ENCODE assay signal across 1 cellular context in the genomic region with DNA sequence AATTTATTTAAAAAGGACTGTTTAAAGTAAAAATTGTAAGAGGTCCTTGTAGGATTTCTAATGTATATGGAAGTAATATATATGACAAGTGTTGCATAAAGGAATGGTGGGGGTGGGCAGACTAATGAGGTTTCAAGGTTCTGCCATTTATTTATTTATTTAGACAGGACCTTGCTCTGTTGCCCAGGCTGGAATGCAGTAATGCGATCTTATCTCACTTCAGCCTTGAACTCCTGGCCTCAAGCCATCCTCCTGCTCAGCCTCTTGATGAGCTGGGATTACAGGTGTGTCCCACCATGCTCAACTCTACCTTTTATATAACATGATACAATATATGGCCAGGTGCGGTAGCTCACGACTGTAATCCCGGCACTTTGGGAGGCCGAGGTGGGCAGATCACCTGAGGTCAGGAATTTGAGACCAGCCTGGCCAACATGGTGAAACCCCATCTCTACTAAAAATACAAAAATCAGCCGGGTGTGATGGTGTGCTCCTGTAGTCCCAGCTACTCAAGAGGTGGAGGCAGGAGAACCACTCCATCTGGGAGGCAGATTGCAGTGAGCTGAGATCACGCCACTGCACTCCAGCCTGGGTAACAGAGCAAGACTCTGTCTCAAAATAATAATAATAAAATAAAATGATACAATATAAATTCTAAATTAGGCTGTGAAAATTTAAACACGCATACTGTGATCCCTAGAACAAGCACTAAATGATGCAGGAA.
TF ChIP-seq lines count a peak whose summit lies in the region.

No MANE protein-coding gene starts in this region.

TF ChIP-seq in HepG2, 621 proteins besides CTCF, POLR2A, EP300 and RAD21 (continued from another document and continues in another):
- TF ChIP-seq, protein P1, sequence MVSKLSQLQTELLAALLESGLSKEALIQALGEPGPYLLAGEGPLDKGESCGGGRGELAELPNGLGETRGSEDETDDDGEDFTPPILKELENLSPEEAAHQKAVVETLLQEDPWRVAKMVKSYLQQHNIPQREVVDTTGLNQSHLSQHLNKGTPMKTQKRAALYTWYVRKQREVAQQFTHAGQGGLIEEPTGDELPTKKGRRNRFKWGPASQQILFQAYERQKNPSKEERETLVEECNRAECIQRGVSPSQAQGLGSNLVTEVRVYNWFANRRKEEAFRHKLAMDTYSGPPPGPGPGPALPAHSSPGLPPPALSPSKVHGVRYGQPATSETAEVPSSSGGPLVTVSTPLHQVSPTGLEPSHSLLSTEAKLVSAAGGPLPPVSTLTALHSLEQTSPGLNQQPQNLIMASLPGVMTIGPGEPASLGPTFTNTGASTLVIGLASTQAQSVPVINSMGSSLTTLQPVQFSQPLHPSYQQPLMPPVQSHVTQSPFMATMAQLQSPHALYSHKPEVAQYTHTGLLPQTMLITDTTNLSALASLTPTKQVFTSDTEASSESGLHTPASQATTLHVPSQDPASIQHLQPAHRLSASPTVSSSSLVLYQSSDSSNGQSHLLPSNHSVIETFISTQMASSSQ (IDR thresholded peaks at IDR 0.05; ENCODE audit: low read depth), result peak; percentile 40; the same call in 1 of the 2 replicates
- TF ChIP-seq, protein P1 (CRISPR knock-in tag; IDR thresholded peaks at IDR 0.05; ENCODE audit: borderline replicate concordance), result peak; percentile 41; the same call in 1 of the 2 replicates
- TF ChIP-seq ELF1 (CRISPR knock-in tag; IDR thresholded peaks at IDR 0.05) (0 out of 2 replicates have a peak, but pooled peaks have one; percentile 18), PHF8 (CRISPR knock-in tag; IDR thresholded peaks at IDR 0.05) (no peak), KMT2B (CRISPR knock-in tag; IDR thresholded peaks at IDR 0.05) (0 out of 2 replicates have a peak, but pooled peaks have one; percentile 24), SETDB1 (CRISPR knock-in tag; IDR thresholded peaks at IDR 0.05; ENCODE audit: borderline replicate concordance) (no peak), ZNF788 (CRISPR knock-in tag; IDR thresholded peaks at IDR 0.05; ENCODE audit: borderline replicate concordance) (peak; percentile 57; the same call in 1 of the 2 replicates), THYN1 (CRISPR knock-in tag; IDR thresholded peaks at IDR 0.05; ENCODE audit: borderline replicate concordance, low read depth) (no peak), IKZF4 (CRISPR knock-in tag; IDR thresholded peaks at IDR 0.05; ENCODE audit: borderline replicate concordance, low read depth, not compliant biosample characterization) (no peak), ISL2 (CRISPR knock-in tag; IDR thresholded peaks at IDR 0.05) (peak; percentile 93), RXRA (CRISPR knock-in tag; IDR thresholded peaks at IDR 0.05) (peak; percentile 80; the same call in 1 of the 2 replicates), ZNF263 (CRISPR knock-in tag; IDR thresholded peaks at IDR 0.05) (no peak), ZFP41 (CRISPR knock-in tag; IDR thresholded peaks at IDR 0.05; ENCODE audit: borderline replicate concordance) (no peak), BCL6 (CRISPR knock-in tag; IDR thresholded peaks at IDR 0.05) (peak; percentile 81), ZNF354B (CRISPR knock-in tag; IDR thresholded peaks at IDR 0.05) (no peak), TGIF2 (CRISPR knock-in tag; IDR thresholded peaks at IDR 0.05) (0 out of 2 replicates have a peak, but pooled peaks have one; percentile 40), TFE3 (CRISPR knock-in tag; IDR thresholded peaks at IDR 0.05) (peak; percentile 51; the same call in 1 of the 2 replicates), ZNF180 (CRISPR knock-in tag; IDR thresholded peaks at IDR 0.05; ENCODE audit: borderline replicate concordance, low read depth) (no peak), KLF11 (CRISPR knock-in tag; IDR thresholded peaks at IDR 0.05) (no peak), FOXJ3 (CRISPR knock-in tag; IDR thresholded peaks at IDR 0.05; ENCODE audit: borderline replicate concordance) (peak; percentile 93), KLF16 (CRISPR knock-in tag; IDR thresholded peaks at IDR 0.05) (peak in 1 of 2 experiments; percentile 55; a peak in 1 of 4 replicates), ZNF230 (CRISPR knock-in tag; IDR thresholded peaks at IDR 0.05) (no peak), ZFY (CRISPR knock-in tag; IDR thresholded peaks at IDR 0.05) (no peak), ZNF333 (CRISPR knock-in tag; IDR thresholded peaks at IDR 0.05; ENCODE audit: borderline replicate concordance) (no peak), ETV5 (CRISPR knock-in tag; IDR thresholded peaks at IDR 0.05; ENCODE audit: borderline replicate concordance) (peak; percentile 40; the same call in 1 of the 2 replicates), MAFG (CRISPR knock-in tag; IDR thresholded peaks at IDR 0.05) (no peak), IKZF1 (IDR thresholded peaks at IDR 0.05) (no peak), SMC3 (IDR thresholded peaks at IDR 0.05; ENCODE audit: low read length) (peak; percentile 2; the same call in 1 of the 2 replicates), ZNF460 (CRISPR knock-in tag; IDR thresholded peaks at IDR 0.05; ENCODE audit: borderline replicate concordance) (peak; percentile 76; the same call in 1 of the 2 replicates), ZNF282 (IDR thresholded peaks at IDR 0.05; ENCODE audit: partially characterized antibody) (no peak), MATR3 (CRISPR knock-in tag; IDR thresholded peaks at IDR 0.05) (no peak), ZSCAN31 (CRISPR knock-in tag; IDR thresholded peaks at IDR 0.05; ENCODE audit: low read depth) (no peak), ZNF256 (CRISPR knock-in tag; conservative IDR thresholded peaks at IDR 0.05) (no peak), ZMYM3 (CRISPR knock-in tag; IDR thresholded peaks at IDR 0.05) (peak; percentile 84; the same call in 1 of the 2 replicates), ZNF550 (CRISPR knock-in tag; IDR thresholded peaks at IDR 0.05; ENCODE audit: borderline replicate concordance) (no peak), ZNF792 (CRISPR knock-in tag; IDR thresholded peaks at IDR 0.05) (0 out of 2 replicates have a peak, but pooled peaks have one; percentile 58), ZNF121 (CRISPR knock-in tag; IDR thresholded peaks at IDR 0.05) (peak; percentile 98)
- TF ChIP-seq, protein P2, sequence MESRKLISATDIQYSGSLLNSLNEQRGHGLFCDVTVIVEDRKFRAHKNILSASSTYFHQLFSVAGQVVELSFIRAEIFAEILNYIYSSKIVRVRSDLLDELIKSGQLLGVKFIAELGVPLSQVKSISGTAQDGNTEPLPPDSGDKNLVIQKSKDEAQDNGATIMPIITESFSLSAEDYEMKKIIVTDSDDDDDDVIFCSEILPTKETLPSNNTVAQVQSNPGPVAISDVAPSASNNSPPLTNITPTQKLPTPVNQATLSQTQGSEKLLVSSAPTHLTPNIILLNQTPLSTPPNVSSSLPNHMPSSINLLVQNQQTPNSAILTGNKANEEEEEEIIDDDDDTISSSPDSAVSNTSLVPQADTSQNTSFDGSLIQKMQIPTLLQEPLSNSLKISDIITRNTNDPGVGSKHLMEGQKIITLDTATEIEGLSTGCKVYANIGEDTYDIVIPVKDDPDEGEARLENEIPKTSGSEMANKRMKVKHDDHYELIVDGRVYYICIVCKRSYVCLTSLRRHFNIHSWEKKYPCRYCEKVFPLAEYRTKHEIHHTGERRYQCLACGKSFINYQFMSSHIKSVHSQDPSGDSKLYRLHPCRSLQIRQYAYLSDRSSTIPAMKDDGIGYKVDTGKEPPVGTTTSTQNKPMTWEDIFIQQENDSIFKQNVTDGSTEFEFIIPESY (CRISPR knock-in tag; IDR thresholded peaks at IDR 0.05), result peak; percentile 43; the same call in 1 of the 2 replicates
- TF ChIP-seq, protein P3, sequence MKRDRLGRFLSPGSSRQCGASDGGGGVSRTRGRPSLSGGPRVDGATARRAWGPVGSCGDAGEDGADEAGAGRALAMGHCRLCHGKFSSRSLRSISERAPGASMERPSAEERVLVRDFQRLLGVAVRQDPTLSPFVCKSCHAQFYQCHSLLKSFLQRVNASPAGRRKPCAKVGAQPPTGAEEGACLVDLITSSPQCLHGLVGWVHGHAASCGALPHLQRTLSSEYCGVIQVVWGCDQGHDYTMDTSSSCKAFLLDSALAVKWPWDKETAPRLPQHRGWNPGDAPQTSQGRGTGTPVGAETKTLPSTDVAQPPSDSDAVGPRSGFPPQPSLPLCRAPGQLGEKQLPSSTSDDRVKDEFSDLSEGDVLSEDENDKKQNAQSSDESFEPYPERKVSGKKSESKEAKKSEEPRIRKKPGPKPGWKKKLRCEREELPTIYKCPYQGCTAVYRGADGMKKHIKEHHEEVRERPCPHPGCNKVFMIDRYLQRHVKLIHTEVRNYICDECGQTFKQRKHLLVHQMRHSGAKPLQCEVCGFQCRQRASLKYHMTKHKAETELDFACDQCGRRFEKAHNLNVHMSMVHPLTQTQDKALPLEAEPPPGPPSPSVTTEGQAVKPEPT (CRISPR knock-in tag; IDR thresholded peaks at IDR 0.05; ENCODE audit: low read depth), result no peak
- TF ChIP-seq, protein P4, sequence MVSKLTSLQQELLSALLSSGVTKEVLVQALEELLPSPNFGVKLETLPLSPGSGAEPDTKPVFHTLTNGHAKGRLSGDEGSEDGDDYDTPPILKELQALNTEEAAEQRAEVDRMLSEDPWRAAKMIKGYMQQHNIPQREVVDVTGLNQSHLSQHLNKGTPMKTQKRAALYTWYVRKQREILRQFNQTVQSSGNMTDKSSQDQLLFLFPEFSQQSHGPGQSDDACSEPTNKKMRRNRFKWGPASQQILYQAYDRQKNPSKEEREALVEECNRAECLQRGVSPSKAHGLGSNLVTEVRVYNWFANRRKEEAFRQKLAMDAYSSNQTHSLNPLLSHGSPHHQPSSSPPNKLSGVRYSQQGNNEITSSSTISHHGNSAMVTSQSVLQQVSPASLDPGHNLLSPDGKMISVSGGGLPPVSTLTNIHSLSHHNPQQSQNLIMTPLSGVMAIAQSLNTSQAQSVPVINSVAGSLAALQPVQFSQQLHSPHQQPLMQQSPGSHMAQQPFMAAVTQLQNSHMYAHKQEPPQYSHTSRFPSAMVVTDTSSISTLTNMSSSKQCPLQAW (CRISPR knock-in tag; IDR thresholded peaks at IDR 0.05), result peak; percentile 45; the same call in 1 of the 2 replicates
- TF ChIP-seq, protein P5, sequence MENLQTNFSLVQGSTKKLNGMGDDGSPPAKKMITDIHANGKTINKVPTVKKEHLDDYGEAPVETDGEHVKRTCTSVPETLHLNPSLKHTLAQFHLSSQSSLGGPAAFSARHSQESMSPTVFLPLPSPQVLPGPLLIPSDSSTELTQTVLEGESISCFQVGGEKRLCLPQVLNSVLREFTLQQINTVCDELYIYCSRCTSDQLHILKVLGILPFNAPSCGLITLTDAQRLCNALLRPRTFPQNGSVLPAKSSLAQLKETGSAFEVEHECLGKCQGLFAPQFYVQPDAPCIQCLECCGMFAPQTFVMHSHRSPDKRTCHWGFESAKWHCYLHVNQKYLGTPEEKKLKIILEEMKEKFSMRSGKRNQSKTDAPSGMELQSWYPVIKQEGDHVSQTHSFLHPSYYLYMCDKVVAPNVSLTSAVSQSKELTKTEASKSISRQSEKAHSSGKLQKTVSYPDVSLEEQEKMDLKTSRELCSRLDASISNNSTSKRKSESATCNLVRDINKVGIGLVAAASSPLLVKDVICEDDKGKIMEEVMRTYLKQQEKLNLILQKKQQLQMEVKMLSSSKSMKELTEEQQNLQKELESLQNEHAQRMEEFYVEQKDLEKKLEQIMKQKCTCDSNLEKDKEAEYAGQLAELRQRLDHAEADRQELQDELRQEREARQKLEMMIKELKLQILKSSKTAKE (CRISPR knock-in tag; IDR thresholded peaks at IDR 0.05; ENCODE audit: borderline replicate concordance), result peak; percentile 68; the same call in 1 of the 2 replicates
- TF ChIP-seq, protein P6, sequence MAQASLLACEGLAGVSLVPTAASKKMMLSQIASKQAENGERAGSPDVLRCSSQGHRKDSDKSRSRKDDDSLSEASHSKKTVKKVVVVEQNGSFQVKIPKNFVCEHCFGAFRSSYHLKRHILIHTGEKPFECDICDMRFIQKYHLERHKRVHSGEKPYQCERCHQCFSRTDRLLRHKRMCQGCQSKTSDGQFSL (CRISPR knock-in tag; IDR thresholded peaks at IDR 0.05), result no peak
